1 cellular context compared by ENCODE assay signal in the genomic region with DNA sequence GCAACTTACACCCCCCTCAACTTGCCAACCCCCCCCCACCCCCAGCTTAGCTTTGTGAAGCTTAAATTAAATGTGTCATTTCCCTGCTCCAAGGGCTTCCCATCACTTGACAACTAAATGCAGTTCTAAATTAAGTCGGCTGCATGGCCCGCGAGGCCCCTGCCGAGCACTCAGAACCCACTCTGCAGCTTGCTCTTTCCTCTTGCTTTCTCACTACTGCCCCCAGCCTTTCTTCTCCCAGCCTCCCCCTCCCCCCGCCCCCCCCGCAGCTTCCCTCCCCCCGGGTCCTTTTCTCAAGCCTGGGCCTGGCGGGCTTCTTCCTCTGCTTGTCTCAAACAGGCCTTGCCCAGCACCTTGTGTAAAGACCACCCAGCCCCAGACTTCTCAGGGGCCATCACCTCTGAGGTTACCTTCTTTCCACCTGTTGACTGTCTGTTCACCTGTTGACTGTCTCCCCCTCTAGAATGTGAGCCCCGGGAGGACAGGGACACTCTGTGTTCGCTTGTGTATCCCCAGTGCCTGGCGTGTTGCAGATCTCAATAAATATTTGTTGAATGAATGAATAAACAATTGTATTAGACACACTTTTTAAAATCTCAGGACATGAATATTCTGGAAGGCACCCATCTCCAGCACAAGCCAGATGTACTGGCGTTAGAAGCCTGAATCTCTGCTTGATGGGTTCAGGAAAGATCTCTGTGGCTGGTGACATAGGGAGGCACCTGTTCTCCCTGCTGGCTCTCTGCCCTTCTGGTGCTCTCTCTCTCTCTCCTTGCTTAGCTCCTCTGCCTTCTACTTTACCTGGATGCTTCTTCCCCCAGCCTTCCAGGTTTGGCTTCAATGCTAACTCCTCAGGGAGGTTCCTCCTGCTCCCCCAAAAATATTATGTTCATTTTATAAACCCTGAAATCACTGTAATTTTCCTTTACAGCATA.
TF ChIP-seq lines count a peak whose summit lies in the region.

No MANE protein-coding gene starts in this region.

TF ChIP-seq in HepG2, 621 proteins besides CTCF, POLR2A, EP300 and RAD21:
- TF ChIP-seq ZNF264 (CRISPR knock-in tag; IDR thresholded peaks at IDR 0.05) (no peak), ZSCAN22 (CRISPR knock-in tag; IDR thresholded peaks at IDR 0.05) (no peak), IKZF4 (CRISPR knock-in tag; IDR thresholded peaks at IDR 0.05; ENCODE audit: borderline replicate concordance, low read depth, not compliant biosample characterization) (no peak), ZSCAN12 (CRISPR knock-in tag; IDR thresholded peaks at IDR 0.05) (no peak)
- TF ChIP-seq, protein P1, sequence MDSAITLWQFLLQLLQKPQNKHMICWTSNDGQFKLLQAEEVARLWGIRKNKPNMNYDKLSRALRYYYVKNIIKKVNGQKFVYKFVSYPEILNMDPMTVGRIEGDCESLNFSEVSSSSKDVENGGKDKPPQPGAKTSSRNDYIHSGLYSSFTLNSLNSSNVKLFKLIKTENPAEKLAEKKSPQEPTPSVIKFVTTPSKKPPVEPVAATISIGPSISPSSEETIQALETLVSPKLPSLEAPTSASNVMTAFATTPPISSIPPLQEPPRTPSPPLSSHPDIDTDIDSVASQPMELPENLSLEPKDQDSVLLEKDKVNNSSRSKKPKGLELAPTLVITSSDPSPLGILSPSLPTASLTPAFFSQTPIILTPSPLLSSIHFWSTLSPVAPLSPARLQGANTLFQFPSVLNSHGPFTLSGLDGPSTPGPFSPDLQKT (CRISPR knock-in tag; IDR thresholded peaks at IDR 0.05; ENCODE audit: borderline replicate concordance) = no peak
- TF ChIP-seq, protein P2, sequence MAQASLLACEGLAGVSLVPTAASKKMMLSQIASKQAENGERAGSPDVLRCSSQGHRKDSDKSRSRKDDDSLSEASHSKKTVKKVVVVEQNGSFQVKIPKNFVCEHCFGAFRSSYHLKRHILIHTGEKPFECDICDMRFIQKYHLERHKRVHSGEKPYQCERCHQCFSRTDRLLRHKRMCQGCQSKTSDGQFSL (CRISPR knock-in tag; IDR thresholded peaks at IDR 0.05) = no peak
- TF ChIP-seq, protein P3, sequence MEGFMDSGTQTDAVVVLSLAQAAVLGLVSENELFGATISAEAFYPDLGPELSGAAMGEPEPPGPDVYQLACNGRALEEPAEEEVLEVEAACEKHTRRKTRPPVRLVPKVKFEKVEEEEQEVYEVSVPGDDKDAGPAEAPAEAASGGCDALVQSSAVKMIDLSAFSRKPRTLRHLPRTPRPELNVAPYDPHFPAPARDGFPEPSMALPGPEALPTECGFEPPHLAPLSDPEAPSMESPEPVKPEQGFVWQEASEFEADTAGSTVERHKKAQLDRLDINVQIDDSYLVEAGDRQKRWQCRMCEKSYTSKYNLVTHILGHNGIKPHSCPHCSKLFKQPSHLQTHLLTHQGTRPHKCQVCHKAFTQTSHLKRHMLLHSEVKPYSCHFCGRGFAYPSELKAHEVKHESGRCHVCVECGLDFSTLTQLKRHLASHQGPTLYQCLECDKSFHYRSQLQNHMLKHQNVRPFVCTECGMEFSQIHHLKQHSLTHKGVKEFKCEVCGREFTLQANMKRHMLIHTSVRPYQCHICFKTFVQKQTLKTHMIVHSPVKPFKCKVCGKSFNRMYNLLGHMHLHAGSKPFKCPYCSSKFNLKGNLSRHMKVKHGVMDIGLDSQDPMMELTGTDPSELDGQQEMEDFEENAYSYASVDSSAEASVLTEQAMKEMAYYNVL (CRISPR knock-in tag; IDR thresholded peaks at IDR 0.05; ENCODE audit: borderline replicate concordance) = no peak
